Comparison of ENCODE assay signal across 8 cellular contexts in genomic region chr7:149196151-149196704, GRCh38. TPM values are rescaled to one million over a fixed set of nuclear protein-coding genes. Genes with fewer than 3 reads are reported as not detected.
A peak's percentile ranks its signal among the peaks of the same experiment; 100 is the strongest.
DNase-seq lines count a peak whose midpoint lies in the region; ATAC-seq and TF ChIP-seq lines count a peak whose summit lies in the region.

No MANE protein-coding gene starts in this region.

- no peaks in the 10 kb centered on the region for H3F3A ChIP-seq in PC-3 (ENCODE audit: low read length, unreplicated experiment)

- H3K36me3 Mint-ChIP-seq in CD4-positive, CD25-positive, alpha-beta regulatory T cell: peaks cover 27% of the 10 kb centered on the region
- H3K36me3 Mint-ChIP-seq in central memory CD8-positive, alpha-beta T cell (ENCODE audit: insufficient read depth): peaks cover 18% of the 10 kb centered on the region

- TF ChIP-seq CTCF in PC-3 (conservative IDR thresholded peaks at IDR 0.05; ENCODE audit: low read depth, low read length): no peak

- peak in 1 of 3 donors; percentile 34 for DNase-seq in CD4-positive, CD25-positive, alpha-beta regulatory T cell
- no peak for DNase-seq in PC-3
- no peak for DNase-seq in central memory CD8-positive, alpha-beta T cell (ENCODE audit: low spot score in 2 of 2)
- no peak for DNase-seq in aorta
- no peak for DNase-seq in UCSD-AML1 (lab: John Stamatoyannopoulos, UW; ENCODE audit: unreplicated experiment)

- H3K27ac Mint-ChIP-seq in CD4-positive, CD25-positive, alpha-beta regulatory T cell: peak overlapping the region; percentile 90 to 93 (median 91)
- peak overlapping the region; percentile 74 for H3K27ac Mint-ChIP-seq in central memory CD8-positive, alpha-beta T cell (ENCODE audit: low read depth)

- H3K4me1 Mint-ChIP-seq in CD4-positive, CD25-positive, alpha-beta regulatory T cell: peaks cover 7 to 54% (median 30%) of the 10 kb centered on the region in 4 donors
- peaks cover 43% of the 10 kb centered on the region for H3K4me1 Mint-ChIP-seq in central memory CD8-positive, alpha-beta T cell

- H3K27ac ChIP-seq in CD4-positive, CD25-positive, alpha-beta regulatory T cell (ENCODE audit: insufficient read depth, low read length, poor library complexity, severe bottlenecking): peak overlapping the region; percentile 63
- H3K27ac ChIP-seq in PC-3 (ENCODE audit: low read length) (peak overlapping the region; percentile 40), aorta (ENCODE audit: low read depth in 1 of 2, low read length in 2 of 2) (peak overlapping the region in 1 of 2 donors; percentile 30)

- H3K79me2 ChIP-seq in PC-3 (ENCODE audit: low read length): peaks cover 45% of the 10 kb centered on the region

- H3K9me3 Mint-ChIP-seq in CD4-positive, CD25-positive, alpha-beta regulatory T cell: peaks cover 0 to 2% (median 0%) of the 10 kb centered on the region in 7 donors
- H3K9me3 Mint-ChIP-seq in central memory CD8-positive, alpha-beta T cell: no peaks in the 10 kb centered on the region

- H3K9me2 ChIP-seq in PC-3 (replicated peaks; ENCODE audit: low read length): no peaks in the 10 kb centered on the region

- ATAC-seq in CD4-positive, CD25-positive, alpha-beta regulatory T cell (ENCODE audit: low read depth in 2 of 2): peak; percentile 2 to 5
- ATAC-seq in GM21737 (IDR thresholded peaks at IDR 0.05; ENCODE audit: unreplicated experiment) (peak; percentile 4), PC-3 (0 out of 2 replicates have a peak, but pooled peaks have one; percentile 0), aorta (ENCODE audit: low FRiP score) (no peak), HG02970 (IDR thresholded peaks at IDR 0.05; ENCODE audit: low FRiP score, unreplicated experiment) (no peak)
- ATAC-seq in central memory CD8-positive, alpha-beta T cell (replicated peaks; ENCODE audit: extremely low read depth, poor library complexity, severe bottlenecking): peak; percentile 5

- BruUV-seq in PC-3 (replicated peaks; lab: Mats Ljungman, UMichigan): TSS peak; percentile 58

- CTCF ChIA-PET in PC-3 (lab: Charles Lee): no interaction called here

- peak overlapping the region; percentile 90 for H3K9ac ChIP-seq in PC-3 (ENCODE audit: low read length)
- H3K9ac ChIP-seq in mucosa of stomach (ENCODE audit: low read length): peak overlapping the region; percentile 93

- no peak overlapping the region for H2AFZ ChIP-seq in PC-3 (ENCODE audit: low read length)

- H3K27me3 ChIP-seq in CD4-positive, CD25-positive, alpha-beta regulatory T cell (ENCODE audit: control insufficient read depth, insufficient read depth, low read length): no peaks in the 10 kb centered on the region
- H3K27me3 ChIP-seq in PC-3 (ENCODE audit: low read length) (no peaks in the 10 kb centered on the region), mucosa of stomach (ENCODE audit: control insufficient read depth, insufficient read depth, low read length) (no peaks in the 10 kb centered on the region), aorta (ENCODE audit: control insufficient read depth in 1 of 2, insufficient read depth in 2 of 2, low read length in 1 of 2) (no peaks in the 10 kb centered on the region)

- 3% methylated on average over 17 of the region's 17 CpGs for WGBS in aorta, 2 donors

- H3K4me2 ChIP-seq in PC-3 (ENCODE audit: low read length): peak overlapping the region; percentile 92

- no peaks in the 10 kb centered on the region for H3K27me3 Mint-ChIP-seq in CD4-positive, CD25-positive, alpha-beta regulatory T cell
- H3K27me3 Mint-ChIP-seq in central memory CD8-positive, alpha-beta T cell: no peaks in the 10 kb centered on the region

- no peaks in the 10 kb centered on the region for H3K9me3 ChIP-seq in CD4-positive, CD25-positive, alpha-beta regulatory T cell (ENCODE audit: control insufficient read depth in 2 of 2, low read length in 2 of 2)
- no peaks in the 10 kb centered on the region for H3K9me3 ChIP-seq in PC-3 (ENCODE audit: low read length)
- H3K9me3 ChIP-seq in mucosa of stomach (ENCODE audit: control insufficient read depth, low read length): no peaks in the 10 kb centered on the region
- H3K9me3 ChIP-seq in aorta (ENCODE audit: control insufficient read depth, low read length): no peaks in the 10 kb centered on the region

- intact Hi-C loops in PC-3 (cut with micrococcal nuclease) (loop anchor here (10.0 kb wide), 1 partner anchor 209 kb away; no protein-coding TSS in a partner anchor), aorta (cut with DNase I) (loop anchor here in 1 of 2 donors (5.0 kb wide), 1 partner anchor 41 kb away; the partner anchor contains the start of gene ZNF212)

- peak overlapping the region; percentile 84 for H3K4me3 ChIP-seq in CD4-positive, CD25-positive, alpha-beta regulatory T cell (ENCODE audit: low read depth, low read length)
- H3K4me3 ChIP-seq in PC-3 (ENCODE audit: low read length) (peak overlapping the region; percentile 92), mucosa of stomach (ENCODE audit: low read length) (peak overlapping the region; percentile 67), aorta (ENCODE audit: low read length in 2 of 2) (peak overlapping the region; percentile 82 to 86)

- peaks cover 22% of the 10 kb centered on the region for H3K4me1 ChIP-seq in CD4-positive, CD25-positive, alpha-beta regulatory T cell (ENCODE audit: control insufficient read depth, insufficient read depth, low read length, poor library complexity, severe bottlenecking)
- H3K4me1 ChIP-seq in PC-3 (ENCODE audit: insufficient read depth, low read length): peaks cover 37% of the 10 kb centered on the region
- peaks cover 23% of the 10 kb centered on the region for H3K4me1 ChIP-seq in mucosa of stomach (ENCODE audit: control insufficient read depth, insufficient read depth, low read length)
- no peaks in the 10 kb centered on the region for H3K4me1 ChIP-seq in aorta (ENCODE audit: control insufficient read depth in 1 of 2, insufficient read depth in 2 of 2, low read length in 2 of 2)

- no peaks in the 10 kb centered on the region for H4K20me1 ChIP-seq in PC-3 (ENCODE audit: low read length)

- H3K4me3 Mint-ChIP-seq in CD4-positive, CD25-positive, alpha-beta regulatory T cell: peak overlapping the region; percentile 88 to 98 (median 91)
- peak overlapping the region; percentile 84 for H3K4me3 Mint-ChIP-seq in central memory CD8-positive, alpha-beta T cell

- peaks cover 27% of the 10 kb centered on the region for H3K36me3 ChIP-seq in CD4-positive, CD25-positive, alpha-beta regulatory T cell (ENCODE audit: control insufficient read depth, insufficient read depth, low read length)
- H3K36me3 ChIP-seq in PC-3 (ENCODE audit: low read depth, low read length) (peaks cover 16% of the 10 kb centered on the region), mucosa of stomach (ENCODE audit: control insufficient read depth, insufficient read depth, low read length) (peaks cover 17% of the 10 kb centered on the region), aorta (ENCODE audit: control insufficient read depth in 1 of 2, insufficient read depth in 2 of 2, low read length in 1 of 2) (peaks cover 4 to 6% of the 10 kb centered on the region in 2 donors)

- POLR2A ChIA-PET in PC-3 (lab: Charles Lee; ENCODE audit: unreplicated experiment): interaction anchor here (0.7 to 1.0 kb wide), 2 partner anchors 48 to 130 kb away, joined by 3 read pairs; no protein-coding TSS in a partner anchor

RNA-seq across cellular contexts. Expression of gene ZNF282, which starts 0.9 kb away (rescaled TPM):
- 18.6 TPM for total RNA-seq in CD4-positive, CD25-positive, alpha-beta regulatory T cell
- 1 to 10 TPM in 3 of 4 donors, under 1 TPM in 1; 0.83 to 1.4 (median 1.2) TPM for polyA plus RNA-seq in CD4-positive, CD25-positive, alpha-beta regulatory T cell
- total RNA-seq in PC-3 (2014; rRNA removed) (31.4 and 39.7 TPM in 2 replicates), aorta (10 to 100 TPM; 15.5 to 21.4 TPM)
- polyA plus RNA-seq in aorta: 1 to 10 TPM; 5.3 to 8.9 TPM

RNA-seq across cellular contexts. Expression of gene ZNF212, which starts 43.2 kb away (rescaled TPM):
- total RNA-seq in CD4-positive, CD25-positive, alpha-beta regulatory T cell: 14.2 TPM
- polyA plus RNA-seq in CD4-positive, CD25-positive, alpha-beta regulatory T cell: 10 to 100 TPM in 1 of 4 donors, 1 to 10 TPM in 3; 3.3 to 12.6 (median 6.4) TPM
- total RNA-seq in PC-3 (2014; rRNA removed) (9.7 and 10.4 TPM in 2 replicates), aorta (10 to 100 TPM in 1 of 2 donors, 1 to 10 TPM in 1; 7.8 to 11.7 TPM)
- polyA plus RNA-seq in aorta: 10 to 100 TPM in 1 of 2 donors, 1 to 10 TPM in 1; 8.6 to 11.6 TPM

RNA-seq across cellular contexts. Expression of gene ZNF398, which starts 49.0 kb away (rescaled TPM):
- total RNA-seq in CD4-positive, CD25-positive, alpha-beta regulatory T cell: 14.4 TPM
- polyA plus RNA-seq in CD4-positive, CD25-positive, alpha-beta regulatory T cell: 10 to 100 TPM in 2 of 4 donors, 1 to 10 TPM in 2; 5.5 to 13.4 (median 10.4) TPM
- total RNA-seq in PC-3 (2014; rRNA removed): 8.2 and 9.1 TPM in 2 replicates
- total RNA-seq in aorta: 10 to 100 TPM; 12.4 to 14.1 TPM
- 1 to 10 TPM; 2.6 to 3.4 TPM for polyA plus RNA-seq in aorta

Comparison
In these comparisons a context has a peak if more than half of its experiments do, and no peak if none do; other contexts are left out.
1. ATAC-seq: peak in CD4-positive, CD25-positive, alpha-beta regulatory T cell (2 of 2), GM21737 (single experiment), PC-3 (single experiment) and central memory CD8-positive, alpha-beta T cell (single experiment); none in aorta (single experiment) and HG02970 (single experiment).
2. Peak in every context shown above with its lines, with median percentiles within 50 percentile points of each other: H3K4me3 ChIP-seq.